Comparison of ENCODE assay signal across 29 cellular contexts in genomic region chr7:7417414-7417813, GRCh38.
"Had no signal": no experiment of that assay in that cellular context is flagged by ENCODE, and none has a peak within 500 bp of the region (broad histone marks: within the 10 kb centered on the region; RNA-seq: fewer than 3 reads in every experiment).

No MANE protein-coding gene starts in this region.

- DNase-seq: activated CD4-positive, alpha-beta T cell treated with anti-CD3 and anti-CD28 coated beads, Interleukin-2, amount 10 ng/mL, durations not matched to agents 24 days and 14 days; activated CD4-positive, alpha-beta T cell treated with anti-CD3 and anti-CD28 coated beads, Interleukin-2, amount 50 U/mL, for 4 hours; activated CD8-positive, alpha-beta T cell treated with anti-CD3 and anti-CD28 coated beads for 36 hours; activated effector memory CD4-positive, alpha-beta T cell treated with anti-CD3 and anti-CD28 coated beads, Interleukin-2, amount 50 U/mL, for 16 hours; activated naive CD4-positive, alpha-beta T cell; activated naive CD4-positive, alpha-beta T cell treated with anti-CD3 and anti-CD28 coated beads, Interleukin-2, amount 50 U/mL, for 16 hours; activated naive CD8-positive, alpha-beta T cell treated with anti-CD3 and anti-CD28 coated beads for 36 hours; activated T-cell treated with anti-CD3 and anti-CD28 coated beads, Interleukin-2, amount 50 U/mL, for 1 hour; activated T-cell treated with anti-CD3 and anti-CD28 coated beads, Interleukin-2, amount 50 U/mL, for 72 hours; amniotic stem cell; aorta; brain microvascular endothelial cell; central memory CD4-positive, alpha-beta T cell; NCI-H1092 treated with DMSO at 0.1 percent for 48 hours; NCI-H1417; NCI-H146; NCI-H187 treated with DMSO at 0.1 percent for 48 hours; NCI-H2081 treated with DMSO at 0.1 percent for 48 hours; NCI-H345; NCI-H510A; NCI-H526; NCI-H748 treated with DMSO at 0.1 percent for 48 hours; NK-92 treated with Interleukin-12 subunit alpha and Interleukin-12 subunit beta, amount 100 ng/mL, for 24 hours; Right ventricle myocardium superior; SW 1271 had no signal

- H3K36me3 ChIP-seq: brain microvascular endothelial cell had no signal

- H3K9ac ChIP-seq: KMS-11 had no signal

- H3K27ac Mint-ChIP-seq: activated CD4-positive, alpha-beta T cell treated with anti-CD3 and anti-CD28 coated beads, Interleukin-2, amount 10 ng/mL, durations not matched to agents 24 days and 14 days; activated CD8-positive, alpha-beta T cell treated with anti-CD3 and anti-CD28 coated beads for 36 hours; activated naive CD8-positive, alpha-beta T cell treated with anti-CD3 and anti-CD28 coated beads for 36 hours; activated T-cell treated with anti-CD3 and anti-CD28 coated beads, Interleukin-2, amount 50 U/mL, for 72 hours; activated T-helper 17 cell treated with anti-CD3 and anti-CD28 coated beads, Interleukin-2, amount 50 U/mL, for 72 hours; T-helper 2 cell treated with Interferon-gamma antibody and Interleukin-4, amounts not matched to agents 5 μg/mL and 100 μg/mL, for 36 hours had no signal

- H3K4me2 ChIP-seq: KMS-11 had no signal

- H3K27me3 ChIP-seq: brain microvascular endothelial cell had no signal

- H3K36me3 Mint-ChIP-seq: activated naive CD8-positive, alpha-beta T cell treated with anti-CD3 and anti-CD28 coated beads for 36 hours had no signal

- H3K27me3 Mint-ChIP-seq: activated CD4-positive, alpha-beta T cell treated with anti-CD3 and anti-CD28 coated beads, Interleukin-2, amount 10 ng/mL, durations not matched to agents 24 days and 14 days; activated CD8-positive, alpha-beta T cell treated with anti-CD3 and anti-CD28 coated beads for 36 hours; activated naive CD8-positive, alpha-beta T cell treated with anti-CD3 and anti-CD28 coated beads for 36 hours; activated T-helper 17 cell treated with anti-CD3 and anti-CD28 coated beads, Interleukin-2, amount 50 U/mL, for 72 hours had no signal

- ATAC-seq: activated CD8-positive, alpha-beta T cell treated with anti-CD3 and anti-CD28 coated beads for 36 hours had no signal

- FAIRE-seq: TTC549 had no signal

- H3K27ac ChIP-seq: brain microvascular endothelial cell, KMS-11 had no signal

- H3K4me3 Mint-ChIP-seq: activated CD4-positive, alpha-beta T cell treated with anti-CD3 and anti-CD28 coated beads, Interleukin-2, amount 10 ng/mL, durations not matched to agents 24 days and 14 days; activated CD8-positive, alpha-beta T cell treated with anti-CD3 and anti-CD28 coated beads for 36 hours; activated naive CD8-positive, alpha-beta T cell treated with anti-CD3 and anti-CD28 coated beads for 36 hours; activated T-cell treated with anti-CD3 and anti-CD28 coated beads, Interleukin-2, amount 50 U/mL, for 72 hours; activated T-helper 17 cell treated with anti-CD3 and anti-CD28 coated beads, Interleukin-2, amount 50 U/mL, for 72 hours; T-helper 2 cell treated with Interferon-gamma antibody and Interleukin-4, amounts not matched to agents 5 μg/mL and 100 μg/mL, for 36 hours had no signal

- H3K9me3 Mint-ChIP-seq: activated CD4-positive, alpha-beta T cell treated with anti-CD3 and anti-CD28 coated beads, Interleukin-2, amount 10 ng/mL, durations not matched to agents 24 days and 14 days; activated CD8-positive, alpha-beta T cell treated with anti-CD3 and anti-CD28 coated beads for 36 hours; activated naive CD8-positive, alpha-beta T cell treated with anti-CD3 and anti-CD28 coated beads for 36 hours; activated T-cell treated with anti-CD3 and anti-CD28 coated beads, Interleukin-2, amount 50 U/mL, for 72 hours; activated T-helper 17 cell treated with anti-CD3 and anti-CD28 coated beads, Interleukin-2, amount 50 U/mL, for 72 hours; T-helper 2 cell treated with Interferon-gamma antibody and Interleukin-4, amounts not matched to agents 5 μg/mL and 100 μg/mL, for 36 hours had no signal
